ENCODE assay signal across 18 cellular contexts in genomic region chr6:35654883-35655282, GRCh38.
"Had no signal": no experiment of that assay in that cellular context is flagged by ENCODE, and none has a peak within 500 bp of the region (broad histone marks: within the 10 kb centered on the region; RNA-seq: fewer than 3 reads in every experiment).

No MANE protein-coding gene starts in this region.

- H3K36me3 Mint-ChIP-seq: naive B cell had no signal

- H3K4me3 ChIP-seq: dorsolateral prefrontal cortex, heart left ventricle, testis, tibial nerve, upper lobe of right lung, vagina had no signal

- H3K9me3 ChIP-seq: heart left ventricle, testis, tibial nerve, upper lobe of right lung, vagina had no signal

- ATAC-seq: left colon; sciatic nerve; stimulated activated naive B cell treated with anti-CD40 and anti-IgM and Interleukin-4, amounts not matched to agents 10 μg/mL and 1 μg/mL and 100 μg/mL, for 72 hours; stimulated activated naive CD8-positive, alpha-beta T cell treated with anti-CD3 and anti-CD28 coated beads, Interleukin-15, amount 100 ng/mL, for 72 hours; upper lobe of right lung had no signal

- H3K27ac Mint-ChIP-seq: stimulated activated naive B cell treated with anti-CD40 and anti-IgM and Interleukin-4, amounts not matched to agents 10 μg/mL and 1 μg/mL and 100 μg/mL, for 72 hours; stimulated activated naive CD8-positive, alpha-beta T cell treated with anti-CD3 and anti-CD28 coated beads, Interleukin-15, amount 100 ng/mL, for 72 hours had no signal

- H3K4me1 ChIP-seq: testis, upper lobe of right lung had no signal

- H3K27ac ChIP-seq: dorsolateral prefrontal cortex, heart left ventricle, testis, tibial nerve, upper lobe of right lung, vagina had no signal

- H3K27me3 Mint-ChIP-seq: naive B cell; stimulated activated naive B cell treated with anti-CD40 and anti-IgM and Interleukin-4, amounts not matched to agents 10 μg/mL and 1 μg/mL and 100 μg/mL, for 72 hours; stimulated activated naive CD8-positive, alpha-beta T cell treated with anti-CD3 and anti-CD28 coated beads, Interleukin-15, amount 100 ng/mL, for 72 hours had no signal

- H3K4me1 Mint-ChIP-seq: naive B cell; nephron progenitor cell; stimulated activated naive B cell treated with anti-CD40 and anti-IgM and Interleukin-4, amounts not matched to agents 10 μg/mL and 1 μg/mL and 100 μg/mL, for 72 hours had no signal

- H3K4me3 Mint-ChIP-seq: naive B cell; nephron progenitor cell; stimulated activated naive B cell treated with anti-CD40 and anti-IgM and Interleukin-4, amounts not matched to agents 10 μg/mL and 1 μg/mL and 100 μg/mL, for 72 hours; stimulated activated naive CD8-positive, alpha-beta T cell treated with anti-CD3 and anti-CD28 coated beads, Interleukin-15, amount 100 ng/mL, for 72 hours had no signal

- H3K27me3 ChIP-seq: dorsolateral prefrontal cortex, heart left ventricle, testis, tibial nerve, upper lobe of right lung, vagina had no signal

- DNase-seq: dorsolateral prefrontal cortex; effector CD8-positive, alpha-beta T cell; foreskin melanocyte; heart left ventricle; hippocampal formation; left colon; mesendoderm; naive B cell; nephron progenitor cell; stimulated activated CD4-positive, alpha-beta T cell treated with anti-CD3 and anti-CD28 coated beads, Interleukin-2, amount 100 ng/mL, for 24 hours; stimulated activated CD4-positive, alpha-beta T cell treated with anti-CD3 and anti-CD28 coated beads, Interleukin-4, amount 100 ng/mL, for 4 hours; stimulated activated naive B cell treated with anti-CD40 and anti-IgM and Interleukin-4, amounts not matched to agents 10 μg/mL and 1 μg/mL and 100 μg/mL, for 72 hours; stimulated activated naive CD8-positive, alpha-beta T cell treated with anti-CD3 and anti-CD28 coated beads, Interleukin-15, amount 100 ng/mL, for 72 hours; testis; upper lobe of right lung had no signal

- H3K9me3 Mint-ChIP-seq: stimulated activated naive CD8-positive, alpha-beta T cell treated with anti-CD3 and anti-CD28 coated beads, Interleukin-15, amount 100 ng/mL, for 72 hours had no signal
